In genomic region chr15:51829360-51830278, GRCh38 we compare ENCODE assay signal across 8 cellular contexts. TPM values are rescaled to one million over a fixed set of nuclear protein-coding genes. Genes with fewer than 3 reads are reported as not detected.
A peak's percentile ranks its signal among the peaks of the same experiment; 100 is the strongest.
DNase-seq lines count a peak whose midpoint lies in the region; ATAC-seq and FAIRE-seq lines count a peak whose summit lies in the region.

Gene TMOD3, plus strand, starts transcription at chr15:51829653. Its CDS starts 33,232 bp downstream, at chr15:51862885.

- H3K4me1 ChIP-seq in NT2/D1 (ENCODE audit: insufficient read depth, insufficient read length): no peaks in the 10 kb centered on the region
- no peaks in the 10 kb centered on the region for H3K4me1 ChIP-seq in mesodermal cell (ENCODE audit: control insufficient read depth, insufficient read depth, low read length, poor library complexity, severe bottlenecking)

- WGBS in mesodermal cell (ENCODE audit: insufficient coverage in 2 of 2), 2 experiments: 0 to 2% methylated on average over 47 to 65 of the region's 89 CpGs

- H3K27ac ChIP-seq in mesodermal cell (ENCODE audit: low read depth, low read length, severe bottlenecking): peak within 1 kb of the TSS; percentile 68

- no peaks in the 10 kb centered on the region for H3K36me3 ChIP-seq in NT2/D1 (ENCODE audit: insufficient read depth, insufficient read length, low read length)
- no peaks in the 10 kb centered on the region for H3K36me3 ChIP-seq in mesodermal cell (ENCODE audit: control insufficient read depth, insufficient read depth, low read length)

- H3K9ac ChIP-seq in NT2/D1 (ENCODE audit: insufficient read length, low read depth): peak within 1 kb of the TSS; percentile 93

- FAIRE-seq in endometrium (lab: Jason Lieb, UNC): peak; percentile 53

- H3K27me3 ChIP-seq in NT2/D1 (ENCODE audit: insufficient read depth, insufficient read length): no peaks in the 10 kb centered on the region

- peak; percentile 77 for ATAC-seq in GM19468 (IDR thresholded peaks at IDR 0.05; ENCODE audit: extremely low read depth, unreplicated experiment)

- peak within 1 kb of the TSS; percentile 70 for H3K4me3 ChIP-seq in NT2/D1 (ENCODE audit: insufficient read length, low read depth)
- H3K4me3 ChIP-seq in mesodermal cell (ENCODE audit: extremely low read depth, insufficient read depth, low read length, poor library complexity, severe bottlenecking): peak within 1 kb of the TSS; percentile 84

- no peaks in the 10 kb centered on the region for H3K9me3 ChIP-seq in NT2/D1 (ENCODE audit: insufficient read depth, low read length)
- no peaks in the 10 kb centered on the region for H3K9me3 ChIP-seq in mesodermal cell (ENCODE audit: control insufficient read depth, low read length)

- DNase-seq in COLO668 (lab: John Stamatoyannopoulos, UW; ENCODE audit: unreplicated experiment): peak; percentile 88
- DNase-seq in HS-27A (ENCODE audit: low read depth): peak; percentile 87
- DNase-seq in NT2/D1 (ENCODE audit: low read depth, low spot score): peak; percentile 75
- peak; percentile 90 for DNase-seq in activated CD8-positive, alpha-beta memory T cell treated with anti-CD3 and anti-CD28 coated beads, Interleukin-2, amount 50 U/mL, for 4 hours
- DNase-seq in stimulated activated CD8-positive, alpha-beta memory T cell treated with anti-CD3 and anti-CD28 coated beads, Interleukin-15, amount 100 ng/mL, for 24 hours (ENCODE audit: low read depth): peak; percentile 81

RNA-seq across cellular contexts. Expression of gene TMOD3, which starts in this region (rescaled TPM):
- 26.1 TPM for polyA plus RNA-seq in mesodermal cell (2013, experiment 1 of 2)
- 27.1 TPM for polyA plus RNA-seq in mesodermal cell (2013, experiment 2 of 2)

Comparison
In these comparisons a context has a peak if more than half of its experiments do, and no peak if none do; other contexts are left out.
1. Peak in every context shown above with its lines: DNase-seq, ATAC-seq, H3K4me3 ChIP-seq and H3K27ac ChIP-seq.